Comparison of ENCODE assay signal across 20 cellular contexts in genomic region chr3:150311156-150311555, GRCh38.
"Had no signal": no experiment of that assay in that cellular context is flagged by ENCODE, and none has a peak within 500 bp of the region (broad histone marks: within the 10 kb centered on the region; RNA-seq: fewer than 3 reads in every experiment).

No MANE protein-coding gene starts in this region.

- H3K36me3 Mint-ChIP-seq: immature natural killer cell; naive thymus-derived CD8-positive, alpha-beta T cell; neural progenitor cell; type B pancreatic cell had no signal

- H3K9ac ChIP-seq: neural progenitor cell had no signal

- H3K27ac ChIP-seq: esophagus squamous epithelium, neural progenitor cell, pancreas, thoracic aorta had no signal

- H3K4me3 ChIP-seq: esophagus squamous epithelium, mucosa of descending colon, neural progenitor cell, pancreas, stomach, thoracic aorta had no signal

- H3K4me2 ChIP-seq: neural progenitor cell had no signal

- H2AFZ ChIP-seq: neural progenitor cell had no signal

- H3K36me3 ChIP-seq: esophagus squamous epithelium, neural progenitor cell, pancreas, stomach, thoracic aorta had no signal

- H3K27ac Mint-ChIP-seq: immature natural killer cell; naive thymus-derived CD8-positive, alpha-beta T cell; neural progenitor cell; progenitor cell of endocrine pancreas; type B pancreatic cell had no signal

- H3K4me3 Mint-ChIP-seq: immature natural killer cell; naive thymus-derived CD8-positive, alpha-beta T cell; neural progenitor cell; type B pancreatic cell had no signal

- ATAC-seq: left ventricle myocardium superior; mucosa of descending colon; naive thymus-derived CD8-positive, alpha-beta T cell; pancreas; right cardiac atrium had no signal

- H3K9me3 Mint-ChIP-seq: immature natural killer cell; naive thymus-derived CD8-positive, alpha-beta T cell; neural progenitor cell had no signal

- H3K27me3 ChIP-seq: esophagus squamous epithelium, neural progenitor cell, pancreas, stomach had no signal

- H3K4me1 Mint-ChIP-seq: immature natural killer cell; naive thymus-derived CD8-positive, alpha-beta T cell had no signal

- H3K27me3 Mint-ChIP-seq: progenitor cell of endocrine pancreas, type B pancreatic cell had no signal

- DNase-seq: central memory CD4-positive, alpha-beta T cell; cortex of kidney; esophagus squamous epithelium; immature natural killer cell; left ventricle myocardium superior; mammary epithelial cell; mucosa of descending colon; naive thymus-derived CD8-positive, alpha-beta T cell; nucleus accumbens; pancreas; right cardiac atrium; small intestine; stimulated activated CD4-positive, alpha-beta T cell treated with anti-CD3 and anti-CD28 coated beads, Interleukin-12 subunit alpha, Interleukin-12 subunit beta, amount 100 ng/mL, for 4 hours; stimulated activated naive CD4-positive, alpha-beta T cell; stomach; substantia nigra had no signal

- H3K9me3 ChIP-seq: esophagus squamous epithelium, mucosa of descending colon, pancreas, stomach, thoracic aorta had no signal

- H3K4me1 ChIP-seq: neural progenitor cell had no signal
